Comparison of ENCODE assay signal across 22 cellular contexts in the genomic region with DNA sequence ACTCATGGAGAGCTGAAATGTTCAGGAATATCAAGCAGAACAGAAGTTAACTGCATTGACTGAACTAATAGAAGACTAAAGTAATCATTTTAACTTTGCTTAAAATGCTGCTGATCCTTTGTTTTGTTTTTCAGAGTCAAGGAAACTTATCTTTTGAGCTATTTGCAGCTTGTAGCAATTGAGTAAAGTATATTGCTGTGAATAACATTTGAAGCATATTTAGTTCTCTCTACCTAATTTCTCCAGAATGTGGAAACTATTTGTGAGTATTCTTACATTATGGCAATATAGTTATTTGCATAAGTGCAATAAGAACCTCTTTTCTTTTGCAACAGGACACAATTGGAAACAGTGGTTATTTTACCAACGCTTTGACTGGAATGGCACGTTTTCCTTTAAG. TPM values are rescaled to one million over a fixed set of nuclear protein-coding genes. Genes with fewer than 3 reads are reported as not detected.
DNase-seq lines count a peak whose midpoint lies in the region; ATAC-seq and TF ChIP-seq lines count a peak whose summit lies in the region.
"Had no signal": no experiment of that assay in that cellular context is flagged by ENCODE, and none has a peak within 500 bp of the region (broad histone marks: within the 10 kb centered on the region; RNA-seq: fewer than 3 reads in every experiment).

No MANE protein-coding gene starts in this region.

- no peak overlapping the region for H2AFZ ChIP-seq in OCI-LY7 (ENCODE audit: low read length)
- H2AFZ ChIP-seq: GM23338 had no signal

- ATAC-seq in GM19351 (IDR thresholded peaks at IDR 0.05; ENCODE audit: unreplicated experiment), result no peak
- no peak for ATAC-seq in stimulated activated memory B cell treated with anti-CD40 and anti-IgM and Interleukin-4, amounts not matched to agents 10 μg/mL and 1 μg/mL and 100 μg/mL, for 72 hours
- ATAC-seq: GM23338 had no signal

- H3K4me2 ChIP-seq in OCI-LY7 (ENCODE audit: low read length), result no peak overlapping the region
- H3K4me2 ChIP-seq: BLaER1, GM23338 had no signal

- intact Hi-C loops in OCI-LY7 (cut with micrococcal nuclease; ENCODE audit: unreplicated experiment), result no loop called here

- peaks cover 67% of the 10 kb centered on the region for H3K9me3 Mint-ChIP-seq in endodermal cell
- H3K9me3 Mint-ChIP-seq in stimulated activated memory B cell treated with anti-CD40 and anti-IgM and Interleukin-4, amounts not matched to agents 10 μg/mL and 1 μg/mL and 100 μg/mL, for 72 hours, result peaks cover 7% of the 10 kb centered on the region

- POLR2A ChIA-PET in OCI-LY7 (lab: Charles Lee), result interaction anchor here (0.7 kb wide), 1 partner anchor 50 kb away, joined by 3 read pairs; no protein-coding TSS in a partner anchor

- no peaks in the 10 kb centered on the region for H3K79me2 ChIP-seq in OCI-LY7 (ENCODE audit: insufficient read depth, low read depth, low read length)

- H3K36me3 Mint-ChIP-seq in endodermal cell (ENCODE audit: low read depth), result peaks cover 5% of the 10 kb centered on the region
- H3K36me3 Mint-ChIP-seq in stimulated activated memory B cell treated with anti-CD40 and anti-IgM and Interleukin-4, amounts not matched to agents 10 μg/mL and 1 μg/mL and 100 μg/mL, for 72 hours, result peaks cover 38% of the 10 kb centered on the region

- no peak overlapping the region for H3K4me3 ChIP-seq in OCI-LY7 (ENCODE audit: low read depth, low read length, poor library complexity, severe bottlenecking)
- H3K4me3 ChIP-seq in endodermal cell (ENCODE audit: low read length), result peak overlapping the region; percentile 28
- H3K4me3 ChIP-seq: BLaER1, GM23338 had no signal

- DNase-seq in DMS53 (lab: John Stamatoyannopoulos, UW) (peak; percentile 20), DMS53 treated with DMSO at 0.1 percent for 48 hours (lab: John Stamatoyannopoulos, UW; ENCODE audit: unreplicated experiment) (no peak), OCI-LY7 (ENCODE audit: low spot score) (peak; percentile 36), endodermal cell (no peak), T-helper 9 cell (no peak)
- DNase-seq: Calu3; CD4-positive, alpha-beta memory T cell; DMS 273 treated with DMSO at 0.1 percent for 48 hours; DMS79; GDM1; HCEC 1CT; HFFc6 had no signal

- TF ChIP-seq CTCF in OCI-LY7 (conservative IDR thresholded peaks at IDR 0.05; ENCODE audit: low read length) (no peak), endodermal cell (conservative IDR thresholded peaks at IDR 0.05) (no peak)

- CTCF ChIA-PET in OCI-LY7 (lab: Charles Lee; ENCODE audit: unreplicated experiment), result no interaction called here

- WGBS in endodermal cell (ENCODE audit: insufficient coverage in 1 of 2, insufficient read length in 1 of 2), 2 experiments, result 80 to 85% methylated on average over 2 of the region's 2 CpGs

- no peaks in the 10 kb centered on the region for H3K4me1 Mint-ChIP-seq in endodermal cell
- H3K4me1 Mint-ChIP-seq in stimulated activated memory B cell treated with anti-CD40 and anti-IgM and Interleukin-4, amounts not matched to agents 10 μg/mL and 1 μg/mL and 100 μg/mL, for 72 hours, result peaks cover 10% of the 10 kb centered on the region
- H3K4me1 Mint-ChIP-seq: GM23338 had no signal

- no peaks in the 10 kb centered on the region for H3K4me1 ChIP-seq in OCI-LY7 (ENCODE audit: insufficient read depth, low read length, poor library complexity, severe bottlenecking)
- peaks cover 2% of the 10 kb centered on the region for H3K4me1 ChIP-seq in endodermal cell (ENCODE audit: control insufficient read depth, insufficient read depth, low read length)

- no peak overlapping the region for H3K4me3 Mint-ChIP-seq in endodermal cell
- H3K4me3 Mint-ChIP-seq in stimulated activated memory B cell treated with anti-CD40 and anti-IgM and Interleukin-4, amounts not matched to agents 10 μg/mL and 1 μg/mL and 100 μg/mL, for 72 hours, result no peak overlapping the region
- H3K4me3 Mint-ChIP-seq: CD14-positive monocyte; CD4-positive, alpha-beta memory T cell; GM23338; HFFc6; IgD-negative memory B cell had no signal

- no peaks in the 10 kb centered on the region for H3K36me3 ChIP-seq in OCI-LY7 (ENCODE audit: insufficient read depth, low read length)
- no peaks in the 10 kb centered on the region for H3K36me3 ChIP-seq in endodermal cell (ENCODE audit: control insufficient read depth, insufficient read depth, low read length)
- H3K36me3 ChIP-seq: BLaER1 had no signal

- peaks cover 25% of the 10 kb centered on the region for H3K27me3 Mint-ChIP-seq in endodermal cell (ENCODE audit: insufficient read depth)
- H3K27me3 Mint-ChIP-seq in stimulated activated memory B cell treated with anti-CD40 and anti-IgM and Interleukin-4, amounts not matched to agents 10 μg/mL and 1 μg/mL and 100 μg/mL, for 72 hours, result no peaks in the 10 kb centered on the region
- H3K27me3 Mint-ChIP-seq: CD4-positive, alpha-beta memory T cell; IgD-negative memory B cell had no signal

- H3K27ac ChIP-seq in OCI-LY7 (ENCODE audit: low read depth, low read length, poor library complexity, severe bottlenecking) (no peak overlapping the region), endodermal cell (ENCODE audit: low read depth, low read length) (no peak overlapping the region)
- H3K27ac ChIP-seq: 22Rv1, BLaER1 had no signal

- no TSS peak for BruUV-seq in OCI-LY7 (replicated peaks; lab: Mats Ljungman, UMichigan)

- H3K9me2 ChIP-seq in OCI-LY7 (ENCODE audit: insufficient read depth, low read length), result no peaks in the 10 kb centered on the region

- H3K9me3 ChIP-seq in OCI-LY7 (ENCODE audit: low read length) (peaks cover 47% of the 10 kb centered on the region), endodermal cell (ENCODE audit: control insufficient read depth, low read length) (peaks cover 98% of the 10 kb centered on the region)

- H3K9ac ChIP-seq in endodermal cell (ENCODE audit: extremely low read depth, low read length, poor library complexity, severe bottlenecking), result no peak overlapping the region
- H3K9ac ChIP-seq: BLaER1 had no signal

- H3K27me3 ChIP-seq in endodermal cell (ENCODE audit: control insufficient read depth, insufficient read depth, low read length, poor library complexity, severe bottlenecking), result no peaks in the 10 kb centered on the region
- H3K27me3 ChIP-seq: BLaER1 had no signal

- no peaks in the 10 kb centered on the region for H4K20me1 ChIP-seq in OCI-LY7 (ENCODE audit: insufficient read depth, low read length)
- H4K20me1 ChIP-seq: BLaER1 had no signal

- no peak overlapping the region for H3K27ac Mint-ChIP-seq in endodermal cell
- H3K27ac Mint-ChIP-seq in stimulated activated memory B cell treated with anti-CD40 and anti-IgM and Interleukin-4, amounts not matched to agents 10 μg/mL and 1 μg/mL and 100 μg/mL, for 72 hours, result no peak overlapping the region
- H3K27ac Mint-ChIP-seq: CD14-positive monocyte; CD4-positive, alpha-beta memory T cell; GM23338; HFFc6; IgD-negative memory B cell had no signal

RNA-seq across cellular contexts. Expression of a gene that starts 5.3 kb away (rescaled TPM):
- total RNA-seq in OCI-LY7 (2014; rRNA removed; shearing (Covaris generic)), result 0.16 TPM in 1 of 2 replicates, not detected in the other
- 0.13 and 0.29 TPM in 2 replicates for total RNA-seq in OCI-LY7 (2022)
- total RNA-seq in endodermal cell, result under 1 TPM in 1 of 2 donors, not detected in 1; 0.48 TPM
- 0.07 TPM for polyA plus RNA-seq in endodermal cell (2013, experiment 1 of 2)
- polyA plus RNA-seq in endodermal cell (2013, experiment 2 of 2), result 0.12 TPM
- total RNA-seq: A673 had no signal

RNA-seq across cellular contexts. Expression of a gene that starts 13.8 kb away (rescaled TPM):
- not detected in 2 replicates for total RNA-seq in OCI-LY7 (2014; rRNA removed; shearing (Covaris generic))
- total RNA-seq in OCI-LY7 (2022), result not detected in 2 replicates
- not detected for total RNA-seq in endodermal cell
- polyA plus RNA-seq in endodermal cell (2013, experiment 1 of 2), result not detected
- not detected for polyA plus RNA-seq in endodermal cell (2013, experiment 2 of 2)
- total RNA-seq: A673; Calu3; CD4-positive, alpha-beta memory T cell; Daoy; GM23338; HFFc6 had no signal
- polyA plus RNA-seq: AG04450; CD14-positive monocyte; CD4-positive, alpha-beta memory T cell; GM23338; IgD-negative memory B cell had no signal

Comparison
In these comparisons a context has a peak if more than half of its experiments do, and no peak if none do; other contexts are left out.
1. DNase-seq: peak in DMS53 (single experiment) and OCI-LY7 (single experiment); none in DMS53 treated with DMSO at 0.1 percent for 48 hours (single experiment), endodermal cell (single experiment) and T-helper 9 cell (single experiment).